In genomic region chr4:76723373-76723772, GRCh38 we compare ENCODE assay signal across 11 cellular contexts.
A peak's percentile ranks its signal among the peaks of the same experiment; 100 is the strongest.
DNase-seq lines count a peak whose midpoint lies in the region; ATAC-seq and TF ChIP-seq lines count a peak whose summit lies in the region.
"Had no signal": no experiment of that assay in that cellular context is flagged by ENCODE, and none has a peak within 500 bp of the region (broad histone marks: within the 10 kb centered on the region; RNA-seq: fewer than 3 reads in every experiment).

No MANE protein-coding gene starts in this region.

- TF ChIP-seq CTCF in left ventricle myocardium inferior (IDR thresholded peaks at IDR 0.05; ENCODE audit: borderline replicate concordance), result no peak
- peak; percentile 38 for TF ChIP-seq CTCF in Panc1 (IDR thresholded peaks at IDR 0.05)
- TF ChIP-seq CTCF in foreskin fibroblast (IDR thresholded peaks at IDR 0.05; ENCODE audit: low read depth, low read length), result peak; percentile 40
- TF ChIP-seq CTCF in type B pancreatic cell (conservative IDR thresholded peaks at IDR 0.05), result no peak
- TF ChIP-seq CTCF in testis (IDR thresholded peaks at IDR 0.05), result no peak

- H3K4me1 ChIP-seq in left ventricle myocardium inferior, result peaks cover 19% of the 10 kb centered on the region
- peaks cover 10% of the 10 kb centered on the region; the same call in 1 of the 2 replicates for H3K4me1 ChIP-seq in Panc1 (ENCODE audit: control insufficient read depth, insufficient read depth, low read length)
- H3K4me1 ChIP-seq in testis, result peaks cover 10% of the 10 kb centered on the region

- H3K27me3 Mint-ChIP-seq in type B pancreatic cell, result no peaks in the 10 kb centered on the region

- H3K4me3 ChIP-seq in left ventricle myocardium inferior, result no peak overlapping the region
- no peak overlapping the region for H3K4me3 ChIP-seq in Panc1 (ENCODE audit: low read depth in 2 of 2, low read length in 2 of 2)
- H3K4me3 ChIP-seq in foreskin fibroblast (ENCODE audit: low read depth in 1 of 2, low read length in 2 of 2), result no peak overlapping the region
- H3K4me3 ChIP-seq in testis, result no peak overlapping the region

- H3K27me3 ChIP-seq in left ventricle myocardium inferior (ENCODE audit: low read depth) (no peaks in the 10 kb centered on the region), Panc1 (ENCODE audit: control insufficient read depth, insufficient read depth, low read length) (no peaks in the 10 kb centered on the region), testis (no peaks in the 10 kb centered on the region)

- H3K27ac ChIP-seq in left ventricle myocardium inferior (replicated peaks) (peak overlapping the region; percentile 42), Panc1 (ENCODE audit: low read length) (no peak overlapping the region; the same call in 1 of the 2 replicates), testis (no peak overlapping the region)
- H3K27ac ChIP-seq: neutrophil had no signal

- in situ Hi-C loops in Panc1 (cut with HindIII; ENCODE audit: low pct_unique_long_range_greater_than_20kb, low sequenced_read_pairs), result no loop called here

- POLR2A ChIA-PET in Panc1 (lab: Charles Lee), result interaction anchor here (0.6 kb wide), 1 partner anchor 179 kb away, joined by 3 read pairs; no protein-coding TSS in a partner anchor

- CTCF ChIA-PET in Panc1 (lab: Charles Lee), result interaction anchor here (0.7 kb wide), 1 partner anchor 404 kb away, joined by 4 read pairs; no protein-coding TSS in a partner anchor

- DNase-seq in left ventricle myocardium inferior (no peak), Right ventricle myocardium inferior (ENCODE audit: missing footprints) (no peak), Panc1 (ENCODE audit: low read depth, low spot score) (no peak), foreskin fibroblast (peak; percentile 66 to 80), type B pancreatic cell (ENCODE audit: extremely low spot score, unreplicated experiment) (no peak), COLO829 (ENCODE audit: low spot score) (no peak), testis (no peak)
- DNase-seq: activated CD4-positive, CD25-positive, alpha-beta regulatory T cell treated with anti-CD3 and anti-CD28 coated beads, Interleukin-2, amount 50 U/mL, for 72 hours had no signal

- H3K36me3 Mint-ChIP-seq in type B pancreatic cell, result peaks cover 23% of the 10 kb centered on the region
- H3K36me3 Mint-ChIP-seq: activated naive CD8-positive, alpha-beta T cell had no signal

- no peak for TF ChIP-seq POLR2A in testis (IDR thresholded peaks at IDR 0.05)

- no peak overlapping the region for H3K4me3 Mint-ChIP-seq in type B pancreatic cell
- H3K4me3 Mint-ChIP-seq: activated naive CD8-positive, alpha-beta T cell had no signal

- H3K36me3 ChIP-seq in left ventricle myocardium inferior (no peaks in the 10 kb centered on the region), Panc1 (ENCODE audit: control insufficient read depth, insufficient read depth, low read length) (no peaks in the 10 kb centered on the region), testis (ENCODE audit: low read depth, missing control alignments) (no peaks in the 10 kb centered on the region)
- H3K36me3 ChIP-seq: neutrophil had no signal

- H3K9me3 Mint-ChIP-seq in type B pancreatic cell, result no peaks in the 10 kb centered on the region

- H3K4me1 Mint-ChIP-seq in type B pancreatic cell (ENCODE audit: unreplicated experiment), result peaks cover 33% of the 10 kb centered on the region

- H3K9me3 ChIP-seq in left ventricle myocardium inferior (replicated peaks) (no peaks in the 10 kb centered on the region), Panc1 (ENCODE audit: control insufficient read depth, insufficient read depth, low read depth, low read length) (no peaks in the 10 kb centered on the region), testis (no peaks in the 10 kb centered on the region)
- H3K9me3 ChIP-seq: neutrophil had no signal

- BruUV-seq in Panc1 (replicated peaks; lab: Mats Ljungman, UMichigan), result no TSS peak

- ATAC-seq in Right ventricle myocardium inferior (no peak), Panc1 (peak; percentile 70; the same call in 1 of the 2 replicates), HG03442 (IDR thresholded peaks at IDR 0.05; ENCODE audit: unreplicated experiment) (no peak)

- peak overlapping the region; percentile 29 for H3K27ac Mint-ChIP-seq in type B pancreatic cell
- H3K27ac Mint-ChIP-seq: activated naive CD8-positive, alpha-beta T cell had no signal

- intact Hi-C loops in left ventricle myocardium inferior (cut with micrococcal nuclease) (no loop called here), Right ventricle myocardium inferior (cut with DNase I) (no loop called here), Panc1 (cut with micrococcal nuclease; ENCODE audit: unreplicated experiment) (no loop called here), testis (cut with DNase I; ENCODE audit: low total_unique reads) (no loop called here)

Comparison
In these comparisons a context has a peak if more than half of its experiments do, and no peak if none do; other contexts are left out.
1. DNase-seq: peak in foreskin fibroblast (2 of 2); none in left ventricle myocardium inferior (single experiment), Right ventricle myocardium inferior (single experiment), Panc1 (single experiment), type B pancreatic cell (single experiment), COLO829 (single experiment) and testis (single experiment).
2. CTCF ChIP-seq: peak in Panc1 (single experiment) and foreskin fibroblast (single experiment); none in left ventricle myocardium inferior (single experiment), type B pancreatic cell (single experiment) and testis (0 of 3).